In genomic region chr5:179163236-179164155, GRCh38 we compare ENCODE assay signal across 13 cellular contexts.
DNase-seq lines count a peak whose midpoint lies in the region; ATAC-seq and TF ChIP-seq lines count a peak whose summit lies in the region.
"Had no signal": no experiment of that assay in that cellular context is flagged by ENCODE, and none has a peak within 500 bp of the region (broad histone marks: within the 10 kb centered on the region; RNA-seq: fewer than 3 reads in every experiment).

No MANE protein-coding gene starts in this region.

- no peaks in the 10 kb centered on the region for H3K36me3 ChIP-seq in aorta (ENCODE audit: control insufficient read depth in 1 of 2, insufficient read depth in 2 of 2, low read length in 1 of 2)
- H3K36me3 ChIP-seq: Peyer's patch had no signal

- no peaks in the 10 kb centered on the region for H3K4me1 ChIP-seq in aorta (ENCODE audit: control insufficient read depth in 1 of 2, insufficient read depth in 2 of 2, low read length in 2 of 2)

- peaks cover 40% of the 10 kb centered on the region for H3K9me3 Mint-ChIP-seq in nephron progenitor cell
- H3K9me3 Mint-ChIP-seq: CD8-positive, alpha-beta memory T cell had no signal

- H3K9me3 ChIP-seq in aorta (ENCODE audit: control insufficient read depth, low read length), result no peaks in the 10 kb centered on the region

- H3K27ac Mint-ChIP-seq in nephron progenitor cell, result peak overlapping the region; percentile 22

- H3K36me3 Mint-ChIP-seq in nephron progenitor cell (ENCODE audit: low read depth), result peaks cover 12% of the 10 kb centered on the region
- H3K36me3 Mint-ChIP-seq: CD8-positive, alpha-beta memory T cell had no signal

- no peak overlapping the region for H3K4me3 Mint-ChIP-seq in nephron progenitor cell

- 91 to 94% methylated on average over 15 of the region's 15 CpGs for WGBS in aorta, 2 donors

- H3K4me1 Mint-ChIP-seq in nephron progenitor cell, result no peaks in the 10 kb centered on the region

- no peak overlapping the region for H3K4me3 ChIP-seq in aorta (ENCODE audit: low read length in 2 of 2)
- H3K4me3 ChIP-seq: BLaER1 treated with 17β-estradiol and CSF1 and Interleukin-3, amounts not matched to agents 10 nM and 100 nM; Peyer's patch had no signal

- ATAC-seq in left ventricle myocardium superior (no peak), aorta (ENCODE audit: low FRiP score) (no peak)

- peak; percentile 67 for DNase-seq in cardiac septum (ENCODE audit: low spot score)
- no peak for DNase-seq in left ventricle myocardium superior
- peak; percentile 28 for DNase-seq in ecto neural progenitor cell (ENCODE audit: low spot score)
- no peak for DNase-seq in nephron progenitor cell
- peak; percentile 37 to 55 for DNase-seq in aorta
- no peak for DNase-seq in NCI-H1048 (lab: John Stamatoyannopoulos, UW)
- DNase-seq in putamen (ENCODE audit: low spot score), result no peak
- DNase-seq: CD8-positive, alpha-beta memory T cell; DMS79; KBM-7; NCI-H1694 treated with DMSO at 0.1 percent for 48 hours had no signal

- no peak overlapping the region for H3K27ac ChIP-seq in aorta (ENCODE audit: low read depth in 1 of 2, low read length in 2 of 2)
- H3K27ac ChIP-seq: BLaER1 treated with 17β-estradiol and CSF1 and Interleukin-3, amounts not matched to agents 10 nM and 100 nM; Peyer's patch had no signal

- H3K27me3 Mint-ChIP-seq in nephron progenitor cell (ENCODE audit: low read depth, poor library complexity), result peaks cover 5% of the 10 kb centered on the region

- TF ChIP-seq CTCF in nephron progenitor cell (IDR thresholded peaks at IDR 0.05), result no peak

- no peaks in the 10 kb centered on the region for H3K27me3 ChIP-seq in aorta (ENCODE audit: control insufficient read depth in 1 of 2, insufficient read depth in 2 of 2, low read length in 1 of 2)
- H3K27me3 ChIP-seq: BLaER1 treated with 17β-estradiol and CSF1 and Interleukin-3, amounts not matched to agents 10 nM and 100 nM; Peyer's patch had no signal

- intact Hi-C loops in cardiac septum (cut with DNase I) (no loop called here), left ventricle myocardium superior (cut with micrococcal nuclease) (loop anchor here (5.0 kb wide), 1 partner anchor 329 kb away; no protein-coding TSS in a partner anchor), aorta (cut with DNase I) (loop anchor here in 1 of 2 donors (10.0 kb wide), 1 partner anchor 241 kb away; no protein-coding TSS in a partner anchor)

Comparison
In these comparisons a context has a peak if more than half of its experiments do, and no peak if none do; other contexts are left out.
1. DNase-seq: peak in cardiac septum (single experiment), ecto neural progenitor cell (single experiment) and aorta (2 of 2); none in left ventricle myocardium superior (single experiment), nephron progenitor cell (single experiment), NCI-H1048 (single experiment) and putamen (single experiment).